In genomic region chr5:147455321-147455720, GRCh38 we compare ENCODE assay signal across 8 cellular contexts. TPM values are rescaled to one million over a fixed set of nuclear protein-coding genes. Genes with fewer than 3 reads are reported as not detected.
A peak's percentile ranks its signal among the peaks of the same experiment; 100 is the strongest.
DNase-seq lines count a peak whose midpoint lies in the region; ATAC-seq, FAIRE-seq and TF ChIP-seq lines count a peak whose summit lies in the region.

No MANE protein-coding gene starts in this region.

- CTCF ChIA-PET in GM12878 (lab: Yijun Ruan, JAX), result interaction anchor here (0.6 to 2.9 kb wide), 7 partner anchors 10 to 156 kb away, joined by 3 to 36 read pairs (median 4); no protein-coding TSS in a partner anchor
- CTCF ChIA-PET in activated CD4-positive, alpha-beta memory T cell treated with anti-CD3 and anti-CD28 coated beads for 36 hours (lab: Charles Lee), result interaction anchor here (1.4 kb wide), 1 partner anchor 11 kb away, joined by 5 read pairs; no protein-coding TSS in a partner anchor

- no peaks in the 10 kb centered on the region for H4K20me1 ChIP-seq in GM12878 (ENCODE audit: control insufficient read depth, insufficient read depth)

- peaks cover 2% of the 10 kb centered on the region for H3K9me3 Mint-ChIP-seq in neural crest cell
- no peaks in the 10 kb centered on the region for H3K9me3 Mint-ChIP-seq in activated CD4-positive, alpha-beta memory T cell treated with anti-CD3 and anti-CD28 coated beads for 36 hours

- WGBS in GM12878 (ENCODE audit: insufficient coverage, insufficient replicate concordance, low lambda C conversion rate, missing lambda C conversion rate), result 33% methylated on average over 3 of the region's 3 CpGs

- DNase-seq in DMS 273 treated with DMSO at 0.1 percent for 48 hours (lab: John Stamatoyannopoulos, UW) (peak; percentile 30), GM12878 (ENCODE audit: low read depth, low spot score) (no peak), neural crest cell (ENCODE audit: low read depth, low spot score) (no peak), NCI-H1694 (lab: John Stamatoyannopoulos, UW) (no peak), T-helper 1 cell (no peak)
- no peak for DNase-seq in activated CD4-positive, alpha-beta memory T cell treated with anti-CD3 and anti-CD28 coated beads for 36 hours

- TF ChIP-seq POLR2A in GM12878 (IDR thresholded peaks at IDR 0.05; ENCODE audit: low read depth, low read length), result no peak

- H3K36me3 ChIP-seq in GM12878 (ENCODE audit: control insufficient read depth in 2 of 2, insufficient read depth in 2 of 2, low read length in 1 of 2), result no peaks in the 10 kb centered on the region

- no peak overlapping the region for H3K27ac Mint-ChIP-seq in neural crest cell (ENCODE audit: unreplicated experiment)
- no peak overlapping the region for H3K27ac Mint-ChIP-seq in activated CD4-positive, alpha-beta memory T cell treated with anti-CD3 and anti-CD28 coated beads for 36 hours

- intact Hi-C loops in GM12878 (cut with micrococcal nuclease; ENCODE audit: unreplicated experiment), result loop anchor here (2.0 to 10.0 kb wide), 3 partner anchors 51 to 369 kb away; no protein-coding TSS in a partner anchor
- intact Hi-C loops in activated CD4-positive, alpha-beta memory T cell treated with anti-CD3 and anti-CD28 coated beads for 36 hours (cut with micrococcal nuclease), result loop anchor here (2.0 to 10.0 kb wide), 2 partner anchors 123 to 369 kb away; no protein-coding TSS in a partner anchor

- peaks cover 4 to 14% of the 10 kb centered on the region in 2 experiments for H3K27me3 ChIP-seq in GM12878 (replicated peaks in 1 of 2; ENCODE audit: control insufficient read depth in 2 of 2, insufficient read depth in 2 of 2, low read length in 1 of 2)

- H3K27ac ChIP-seq in GM12878 (ENCODE audit: control insufficient read depth, insufficient read depth), result no peak overlapping the region

- H3K4me2 ChIP-seq in GM12878 (ENCODE audit: control insufficient read depth, insufficient read depth), result no peak overlapping the region

- BruUV-seq in GM12878 (replicated peaks; lab: Mats Ljungman, UMichigan), result no TSS peak

- no peaks in the 10 kb centered on the region for H3K4me1 ChIP-seq in GM12878 (ENCODE audit: control insufficient read depth, insufficient read depth, low read length)

- TF ChIP-seq CTCF in GM12878 (IDR thresholded peaks at IDR 0.05 in 2 of 3, conservative IDR thresholded peaks at IDR 0.05 in 1 of 3; ENCODE audit: control insufficient read depth in 2 of 3, extremely low read depth in 1 of 3, insufficient read depth in 1 of 3, low read depth in 3 of 3, low read length in 3 of 3) (no peak), neural crest cell (conservative IDR thresholded peaks at IDR 0.05) (no peak)

- H3K9me3 ChIP-seq in GM12878 (replicated peaks; ENCODE audit: control insufficient read depth, insufficient read depth, low read length), result no peaks in the 10 kb centered on the region

- H2AFZ ChIP-seq in GM12878 (ENCODE audit: control insufficient read depth, low read depth, low read length), result no peak overlapping the region

- RAD21 ChIA-PET in GM12878 (lab: Charles Lee; ENCODE audit: unreplicated experiment), result interaction anchor here (1.0 to 1.3 kb wide), 2 partner anchors 28 to 102 kb away, joined by 3 read pairs; no protein-coding TSS in a partner anchor

- H3K79me2 ChIP-seq in GM12878 (ENCODE audit: control insufficient read depth, insufficient read depth, low read length), result no peaks in the 10 kb centered on the region

- H3K9ac ChIP-seq in GM12878 (ENCODE audit: control insufficient read depth, insufficient read depth, low read length), result no peak overlapping the region

- TF ChIP-seq RAD21 in GM12878 (IDR thresholded peaks at IDR 0.05; ENCODE audit: insufficient read depth, low read depth, low read length), result no peak

- POLR2A ChIA-PET in GM12878 (lab: Charles Lee), result no interaction called here
- POLR2A ChIA-PET in activated CD4-positive, alpha-beta memory T cell treated with anti-CD3 and anti-CD28 coated beads for 36 hours (lab: Charles Lee), result no interaction called here

- H3K27me3 Mint-ChIP-seq in neural crest cell (ENCODE audit: low read depth), result peaks cover 30% of the 10 kb centered on the region
- peaks cover 58% of the 10 kb centered on the region for H3K27me3 Mint-ChIP-seq in activated CD4-positive, alpha-beta memory T cell treated with anti-CD3 and anti-CD28 coated beads for 36 hours

- H3K4me3 Mint-ChIP-seq in neural crest cell, result peak overlapping the region; percentile 98
- H3K4me3 Mint-ChIP-seq in activated CD4-positive, alpha-beta memory T cell treated with anti-CD3 and anti-CD28 coated beads for 36 hours, result no peak overlapping the region

- in situ Hi-C loops in GM12878 (cut with MboI), result no loop called here

- FAIRE-seq in GM12878 (lab: Jason Lieb, UNC), result peak; percentile 54

- TF ChIP-seq EP300 in GM12878 (IDR thresholded peaks at IDR 0.05; ENCODE audit: borderline replicate concordance in 1 of 2, control insufficient read depth in 1 of 2, low read depth in 2 of 2, low read length in 2 of 2), result no peak

- H3K4me1 Mint-ChIP-seq in neural crest cell, result peaks cover 49% of the 10 kb centered on the region
- peaks cover 9% of the 10 kb centered on the region for H3K4me1 Mint-ChIP-seq in activated CD4-positive, alpha-beta memory T cell treated with anti-CD3 and anti-CD28 coated beads for 36 hours (ENCODE audit: low read depth)

- ATAC-seq in HG03060 (IDR thresholded peaks at IDR 0.05; ENCODE audit: low read depth, unreplicated experiment) (peak; percentile 59), GM12878 (peak; percentile 66), GM19328 (IDR thresholded peaks at IDR 0.05; ENCODE audit: unreplicated experiment) (no peak)

- SMC1A ChIA-PET in GM12878 (lab: Charles Lee; ENCODE audit: uncharacterized antibody, unreplicated experiment), result interaction anchor here (0.6 to 1.7 kb wide), 6 partner anchors 9 to 123 kb away, joined by 3 to 5 read pairs (median 3); no protein-coding TSS in a partner anchor

- H3K36me3 Mint-ChIP-seq in neural crest cell (ENCODE audit: low read depth), result peaks cover 1% of the 10 kb centered on the region
- H3K36me3 Mint-ChIP-seq in activated CD4-positive, alpha-beta memory T cell treated with anti-CD3 and anti-CD28 coated beads for 36 hours, result no peaks in the 10 kb centered on the region

- no peak overlapping the region for H3K4me3 ChIP-seq in GM12878

TF ChIP-seq in GM12878, 131 proteins besides CTCF, POLR2A, EP300 and RAD21:
- TF ChIP-seq POU2F2 (IDR thresholded peaks at IDR 0.05; ENCODE audit: borderline replicate concordance, low read depth, low read length), result peak; percentile 59; the same call in 1 of the 3 replicates
- TF ChIP-seq SIN3A (IDR thresholded peaks at IDR 0.05; ENCODE audit: low read depth, low read length), result no peak

RNA-seq across cellular contexts. Expression of gene DPYSL3, which starts 54.5 kb away (rescaled TPM):
- total RNA-seq in GM12878 (2013; cell fraction: nucleolus; rRNA removed), result 4.7 and 4.8 TPM in 2 replicates
- total RNA-seq in GM12878 (2014; rRNA removed) (0.45 and 0.54 TPM in 2 replicates), GM12878 (2014; rRNA removed; fragmentation: Illumina TruSeq; extraction: Trizol) (0.18 and 0.37 TPM in 2 replicates), GM12878 (2021) (0.77 and 1.4 TPM in 2 replicates), neural crest cell (98.9 and 102 TPM in 2 replicates)
- polyA plus RNA-seq in GM12878 (2011; ENCODE audit: low read depth), result not detected
- polyA plus RNA-seq in GM12878 (2011; rRNA removed) (1.4 and 1.5 TPM in 2 replicates), GM12878 (2014; fragmentation: Illumina TruSeq; extraction: Trizol) (0.59 and 0.74 TPM in 2 replicates), GM12878 (2014; fragmentation: Nextera tagmentation; extraction: Ambion mirVana) (under 1 TPM in 1 of 2 experiments, not detected in 1; 0.16 TPM), GM12878 (2014; rRNA removed) (1.1 and 1.5 TPM in 2 replicates), GM12878 (2016; fragmentation: Nextera tagmentation; extraction: Ambion mirVana) (under 1 TPM; 0.08 to 0.11 TPM)
- polyA plus RNA-seq in GM12878 (2011; cell fraction: cytosol; rRNA removed), result 1.7 and 2.2 TPM in 2 replicates
- 2.0 and 2.6 TPM in 2 replicates for polyA plus RNA-seq in GM12878 (2011; cell fraction: nucleus; rRNA removed)
- 0.07 and 0.13 TPM in 2 replicates for polyA plus RNA-seq in GM12878 (2012)
- 1.8 and 2.0 TPM in 2 replicates for polyA minus RNA-seq in GM12878 (2011; rRNA and poly(A)+ RNA removed)
- polyA minus RNA-seq in GM12878 (2011; cell fraction: cytosol; rRNA and poly(A)+ RNA removed), result 0.42 and 1.1 TPM in 2 replicates
- polyA minus RNA-seq in GM12878 (2011; cell fraction: nucleus; rRNA and poly(A)+ RNA removed), result 0.97 and 1.7 TPM in 2 replicates
- not detected for total RNA-seq in activated CD4-positive, alpha-beta memory T cell treated with anti-CD3 and anti-CD28 coated beads for 36 hours

Comparison
In these comparisons a context has a peak if more than half of its experiments do, and no peak if none do; other contexts are left out.
1. RNA of gene DPYSL3, which starts 54.5 kb away (total RNA-seq): 98.9 to 102 TPM in neural crest cell; 0.18 to 4.8 TPM in GM12878 and not detected in activated CD4-positive, alpha-beta memory T cell treated with anti-CD3 and anti-CD28 coated beads for 36 hours; every median in the first group is over 10 times any median in the second.